25 cellular contexts compared by ENCODE assay signal in the genomic region with DNA sequence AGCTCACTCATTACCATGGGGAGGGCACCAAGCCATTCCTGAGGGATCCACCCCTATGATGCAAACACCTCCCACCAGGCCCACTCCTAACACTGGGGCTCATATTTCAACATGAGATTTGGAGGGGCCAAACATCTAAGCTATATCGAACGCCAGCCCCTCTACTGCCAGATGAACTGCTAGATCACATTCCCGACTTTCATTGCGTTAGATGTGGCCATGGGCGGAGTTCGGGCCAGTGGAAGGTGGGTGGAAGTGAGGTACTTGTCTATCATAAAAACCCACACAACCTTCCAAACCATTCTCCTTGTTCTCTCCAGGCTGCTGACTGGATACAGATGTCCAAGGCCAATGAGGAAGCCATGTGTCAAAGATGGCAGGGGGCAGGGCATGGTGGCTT. TPM values are rescaled to one million over a fixed set of nuclear protein-coding genes. Genes with fewer than 3 reads are reported as not detected.
DNase-seq lines count a peak whose midpoint lies in the region; ATAC-seq, FAIRE-seq and TF ChIP-seq lines count a peak whose summit lies in the region.
"Had no signal": no experiment of that assay in that cellular context is flagged by ENCODE, and none has a peak within 500 bp of the region (broad histone marks: within the 10 kb centered on the region; RNA-seq: fewer than 3 reads in every experiment).

No MANE protein-coding gene starts in this region.

- H3K27ac ChIP-seq in A673 (ENCODE audit: low read depth, low read length, poor library complexity, severe bottlenecking) (peak overlapping the region; percentile 72), GM23338 (ENCODE audit: low read depth) (no peak overlapping the region), K562 (ENCODE audit: extremely low read depth, low read depth, low read length) (no peak overlapping the region)
- H3K27ac ChIP-seq: C4-2B, HL-60 had no signal

- no peak for ATAC-seq in GM23338
- no peak for ATAC-seq in K562
- no peak for ATAC-seq in GM19324 (IDR thresholded peaks at IDR 0.05; ENCODE audit: low FRiP score, unreplicated experiment)
- ATAC-seq in HG02852 (IDR thresholded peaks at IDR 0.05; ENCODE audit: unreplicated experiment), result no peak

- no peaks in the 10 kb centered on the region for H3K36me3 Mint-ChIP-seq in GM23338 (ENCODE audit: low read depth)

- no peak overlapping the region for H3K4me3 Mint-ChIP-seq in GM23338
- H3K4me3 Mint-ChIP-seq: CD4-positive, alpha-beta T cell; H9 had no signal

- H3K4me3 ChIP-seq in A673 (ENCODE audit: low read depth, low read length, poor library complexity, severe bottlenecking) (no peak overlapping the region), GM23338 (no peak overlapping the region), K562 (no peak overlapping the region)

- H3K27me3 ChIP-seq in A673 (replicated peaks; ENCODE audit: insufficient read depth, low read depth, low read length, poor library complexity), result no peaks in the 10 kb centered on the region
- H3K27me3 ChIP-seq in GM23338 (ENCODE audit: insufficient read depth), result no peaks in the 10 kb centered on the region
- no peaks in the 10 kb centered on the region for H3K27me3 ChIP-seq in K562 (ENCODE audit: control insufficient read depth in 2 of 2, insufficient read depth in 2 of 2, low read length in 2 of 2)

- no peak for TF ChIP-seq RAD21 in K562 (CRISPR knock-in tag; conservative IDR thresholded peaks at IDR 0.05 in 1 of 2, IDR thresholded peaks at IDR 0.05 in 1 of 2)

- peak; percentile 92 for DNase-seq in A673 (ENCODE audit: low spot score)
- no peak for DNase-seq in GM23338 (ENCODE audit: low spot score)
- peak; percentile 45 for DNase-seq in NCI-H82 treated with DMSO at 0.1 percent for 48 hours (lab: John Stamatoyannopoulos, UW; ENCODE audit: unreplicated experiment)
- DNase-seq in K562 (ENCODE audit: extremely low read depth in 1 of 4, low spot score in 3 of 4), result no peak
- DNase-seq in activated CD4-positive, alpha-beta T cell treated with anti-CD3 and anti-CD28 coated beads for 1 hour, result no peak
- no peak for DNase-seq in LoVo (ENCODE audit: low spot score)
- DNase-seq: ACHN; AML-193; Calu3; CD4-positive, alpha-beta T cell; DMS153; DMS79; GDM1; H9 had no signal

- H3K9ac ChIP-seq in K562 (ENCODE audit: insufficient read depth in 1 of 2, low read depth in 2 of 2, low read length in 2 of 2), result no peak overlapping the region

- H3K4me1 Mint-ChIP-seq in GM23338, result peaks cover 32% of the 10 kb centered on the region

- H2AFZ ChIP-seq in GM23338 (peak overlapping the region; percentile 24; the same call in 1 of the 2 replicates), K562 (ENCODE audit: low read depth, low read length) (peak overlapping the region; percentile 55)

- H4K20me1 ChIP-seq in GM23338 (replicated peaks; ENCODE audit: insufficient read depth), result no peaks in the 10 kb centered on the region
- H4K20me1 ChIP-seq in K562 (replicated peaks; ENCODE audit: control insufficient read depth, insufficient read depth, low read length), result 0 out of 2 replicates have a peak, but pooled peaks cover 3% of the 10 kb centered on the region

- H3K4me2 ChIP-seq in GM23338 (no peak overlapping the region), K562 (ENCODE audit: insufficient read depth, low read length) (no peak overlapping the region)

- CTCF ChIA-PET in A673 (lab: Charles Lee), result interaction anchor here (0.7 to 1.4 kb wide), 2 partner anchors 11 to 311 kb away, joined by 5 to 8 read pairs; no protein-coding TSS in a partner anchor
- CTCF ChIA-PET in K562 (lab: Yijun Ruan, JAX; ENCODE audit: low intra/inter-chr PET ratio), result no interaction called here

- POLR2A ChIA-PET in A673 (lab: Charles Lee; ENCODE audit: low non-redundant PET) (no interaction called here), K562 (lab: Yijun Ruan, JAX) (interaction anchor here (0.6 to 0.9 kb wide), 2 partner anchors 11 to 15 kb away, joined by 3 read pairs; no protein-coding TSS in a partner anchor)

- no peak for FAIRE-seq in K562 (lab: Jason Lieb, UNC)
- FAIRE-seq: GM12892, GM18507, H1 had no signal

- TF ChIP-seq CTCF in A673 (conservative IDR thresholded peaks at IDR 0.05; ENCODE audit: low read depth, low read length) (no peak), GM23338 (conservative IDR thresholded peaks at IDR 0.05; ENCODE audit: low read depth in 2 of 2) (no peak), K562 (IDR thresholded peaks at IDR 0.05 in 2 of 3, conservative IDR thresholded peaks at IDR 0.05 in 1 of 3; ENCODE audit: insufficient read depth in 2 of 3, low read depth in 1 of 3, low read length in 3 of 3) (no peak)

- H3K9me3 ChIP-seq in A673 (ENCODE audit: low read depth, low read length, poor library complexity, severe bottlenecking) (no peaks in the 10 kb centered on the region), K562 (replicated peaks; ENCODE audit: control insufficient read depth, insufficient read depth, low read depth, low read length) (no peaks in the 10 kb centered on the region)

- WGBS in K562 (ENCODE audit: insufficient coverage, low coverage, missing lambda C conversion rate), result 48% methylated on average over 6 of the region's 6 CpGs

- H3K36me3 ChIP-seq in A673 (ENCODE audit: insufficient read depth, low read length, poor library complexity, severe bottlenecking) (no peaks in the 10 kb centered on the region), GM23338 (ENCODE audit: insufficient read depth) (no peaks in the 10 kb centered on the region), K562 (ENCODE audit: control insufficient read depth, insufficient read depth, low read length) (no peaks in the 10 kb centered on the region)

- TF ChIP-seq EP300 in K562 (IDR thresholded peaks at IDR 0.05; ENCODE audit: low read length), result no peak

- no peak for TF ChIP-seq POLR2A in K562 (conservative IDR thresholded peaks at IDR 0.05)

- in situ Hi-C loops in K562 (cut with MboI), result no loop called here

- BruUV-seq in A673 (replicated peaks; lab: Mats Ljungman, UMichigan) (no TSS peak), K562 (replicated peaks; lab: Mats Ljungman, UMichigan) (no TSS peak)

- peaks cover 34% of the 10 kb centered on the region for H3K4me1 ChIP-seq in A673 (ENCODE audit: insufficient read depth, low read length, poor library complexity, severe bottlenecking)
- peaks cover 8% of the 10 kb centered on the region for H3K4me1 ChIP-seq in GM23338 (ENCODE audit: insufficient read depth)
- H3K4me1 ChIP-seq in K562 (replicated peaks in 1 of 2; ENCODE audit: control insufficient read depth in 2 of 2, insufficient read depth in 2 of 2, low read length in 2 of 2), result peaks cover 0 to 3% of the 10 kb centered on the region in 2 experiments; a peak in 3 of 5 replicates

- no peaks in the 10 kb centered on the region for H3K27me3 Mint-ChIP-seq in GM23338 (ENCODE audit: insufficient read depth, low read depth, poor library complexity)
- H3K27me3 Mint-ChIP-seq: CD4-positive, alpha-beta T cell had no signal

- H3K27ac Mint-ChIP-seq in GM23338, result no peak overlapping the region
- H3K27ac Mint-ChIP-seq: CD4-positive, alpha-beta T cell had no signal

- H3K79me2 ChIP-seq in GM23338 (replicated peaks; ENCODE audit: insufficient read depth), result no peaks in the 10 kb centered on the region
- H3K79me2 ChIP-seq in K562 (ENCODE audit: control insufficient read depth, insufficient read depth, low read length), result no peaks in the 10 kb centered on the region

- H3K9me3 Mint-ChIP-seq in GM23338, result no peaks in the 10 kb centered on the region
- H3K9me3 Mint-ChIP-seq: CD4-positive, alpha-beta T cell; H9 had no signal

- no peaks in the 10 kb centered on the region for H3K9me2 ChIP-seq in GM23338 (ENCODE audit: insufficient read depth)

- no peaks in the 10 kb centered on the region for H3K9me1 ChIP-seq in K562 (ENCODE audit: control insufficient read depth, insufficient read depth, low read length)

- no peaks in the 10 kb centered on the region for H3F3A ChIP-seq in GM23338 (replicated peaks; ENCODE audit: low read depth)

- intact Hi-C loops in A673 (cut with micrococcal nuclease; ENCODE audit: unreplicated experiment) (no loop called here), K562 (cut with micrococcal nuclease) (no loop called here)

RNA-seq across cellular contexts. Expression of a gene that starts 27.0 kb away (rescaled TPM):
- total RNA-seq in A673 (2021), result not detected in 2 replicates
- not detected in 2 replicates for total RNA-seq in GM23338 (2014; rRNA removed; shearing (Covaris generic))
- polyA plus RNA-seq in GM23338 (2016; fragmentation: Nextera tagmentation; extraction: Ambion mirVana), result not detected in 2 replicates
- not detected in 2 replicates for total RNA-seq in K562 (2011; cell fraction: chromatin; rRNA removed; ENCODE audit: low replicate concordance)
- not detected in 2 replicates for total RNA-seq in K562 (2011; cell fraction: nucleolus; rRNA removed)
- not detected in 2 replicates for total RNA-seq in K562 (2011; cell fraction: nucleoplasm; rRNA removed)
- total RNA-seq in K562 (2014; rRNA removed), result not detected in 2 replicates
- not detected in 2 replicates for total RNA-seq in K562 (2014; rRNA removed; fragmentation: Illumina TruSeq; extraction: Trizol)
- not detected in 2 replicates for total RNA-seq in K562 (2015; rRNA removed; fragmentation: Illumina TruSeq; extraction: Trizol)
- total RNA-seq in K562 (2021), result not detected in 2 replicates
- not detected in 2 replicates for polyA plus RNA-seq in K562 (2011; rRNA removed)
- not detected in 2 replicates for polyA plus RNA-seq in K562 (2011; cell fraction: cytosol; rRNA removed)
- polyA plus RNA-seq in K562 (2011; cell fraction: nucleus; rRNA removed), result not detected in 2 replicates
- polyA plus RNA-seq in K562 (2012), result not detected in 2 replicates
- polyA plus RNA-seq in K562 (2014; fragmentation: Illumina TruSeq; extraction: Trizol), result not detected in 2 replicates
- polyA plus RNA-seq in K562 (2014; fragmentation: Nextera tagmentation; extraction: Ambion mirVana), result not detected
- polyA plus RNA-seq in K562 (2014; rRNA removed), result not detected in 2 replicates
- not detected in 2 replicates for polyA minus RNA-seq in K562 (2011; rRNA and poly(A)+ RNA removed)
- polyA minus RNA-seq in K562 (2011; cell fraction: cytosol; rRNA and poly(A)+ RNA removed), result not detected in 2 replicates
- not detected in 2 replicates for polyA minus RNA-seq in K562 (2011; cell fraction: nucleus; rRNA and poly(A)+ RNA removed)
- total RNA-seq: A172; Calu3; CD4-positive, alpha-beta T cell; Daoy; H1; H9; HT1080 had no signal
- polyA plus RNA-seq: BJ, H1 had no signal

RNA-seq across cellular contexts. Expression of a gene that starts 41.0 kb away (rescaled TPM):
- not detected in 2 replicates for total RNA-seq in A673 (2021)
- total RNA-seq in GM23338 (2014; rRNA removed; shearing (Covaris generic)), result not detected in 2 replicates
- not detected in 2 replicates for polyA plus RNA-seq in GM23338 (2016; fragmentation: Nextera tagmentation; extraction: Ambion mirVana)
- total RNA-seq in K562 (2011; cell fraction: chromatin; rRNA removed; ENCODE audit: low replicate concordance), result not detected in 2 replicates
- not detected in 2 replicates for total RNA-seq in K562 (2011; cell fraction: nucleolus; rRNA removed)
- total RNA-seq in K562 (2011; cell fraction: nucleoplasm; rRNA removed), result not detected in 2 replicates
- total RNA-seq in K562 (2014; rRNA removed), result not detected in 2 replicates
- not detected in 2 replicates for total RNA-seq in K562 (2014; rRNA removed; fragmentation: Illumina TruSeq; extraction: Trizol)
- not detected in 2 replicates for total RNA-seq in K562 (2015; rRNA removed; fragmentation: Illumina TruSeq; extraction: Trizol)
- total RNA-seq in K562 (2021), result 0.07 TPM in 1 of 2 replicates, not detected in the other
- not detected in 2 replicates for polyA plus RNA-seq in K562 (2011; rRNA removed)
- not detected in 2 replicates for polyA plus RNA-seq in K562 (2011; cell fraction: cytosol; rRNA removed)
- polyA plus RNA-seq in K562 (2011; cell fraction: nucleus; rRNA removed), result 0.04 TPM in 1 of 2 replicates, not detected in the other
- polyA plus RNA-seq in K562 (2012), result 0.01 and 0.03 TPM in 2 replicates
- polyA plus RNA-seq in K562 (2014; fragmentation: Illumina TruSeq; extraction: Trizol), result not detected in 2 replicates
- polyA plus RNA-seq in K562 (2014; fragmentation: Nextera tagmentation; extraction: Ambion mirVana), result not detected
- polyA plus RNA-seq in K562 (2014; rRNA removed), result not detected in 2 replicates
- polyA minus RNA-seq in K562 (2011; rRNA and poly(A)+ RNA removed), result not detected in 2 replicates
- polyA minus RNA-seq in K562 (2011; cell fraction: cytosol; rRNA and poly(A)+ RNA removed), result not detected in 2 replicates
- polyA minus RNA-seq in K562 (2011; cell fraction: nucleus; rRNA and poly(A)+ RNA removed), result not detected in 2 replicates
- total RNA-seq: A172; Calu3; CD4-positive, alpha-beta T cell; Daoy; HT1080 had no signal
- polyA plus RNA-seq: BJ had no signal

Comparison
In these comparisons a context has a peak if more than half of its experiments do, and no peak if none do; other contexts are left out.
1. DNase-seq: peak in A673 (single experiment) and NCI-H82 treated with DMSO at 0.1 percent for 48 hours (single experiment); none in GM23338 (single experiment), K562 (0 of 4), activated CD4-positive, alpha-beta T cell treated with anti-CD3 and anti-CD28 coated beads for 1 hour (single experiment) and LoVo (single experiment).